8 cellular contexts compared by ENCODE assay signal in genomic region chr19:34677386-34678084, GRCh38. TPM values are rescaled to one million over a fixed set of nuclear protein-coding genes. Genes with fewer than 3 reads are reported as not detected.
DNase-seq lines count a peak whose midpoint lies in the region; ATAC-seq and TF ChIP-seq lines count a peak whose summit lies in the region.

Gene ZNF302, plus strand, starts transcription at chr19:34677678. Its CDS starts 1,127 bp downstream, at chr19:34678805.

- peak in 1 of 3 donors; percentile 25 for TF ChIP-seq POLR2A in spleen (IDR thresholded peaks at IDR 0.05)

- peak within 1 kb of the TSS; percentile 96 for H2AFZ ChIP-seq in ACC112 (ENCODE audit: low read length, unreplicated experiment)

- intact Hi-C loops in spleen (cut with DNase I; ENCODE audit: low total_unique reads): loop anchor here (10.0 kb wide), 1 partner anchor 57 kb away; the partner anchor contains the start of gene ZNF181

- H3K27me3 Mint-ChIP-seq in WTC11 (ENCODE audit: low read depth): peaks cover 21% of the 10 kb centered on the region

- TF ChIP-seq CTCF in WTC11 (IDR thresholded peaks at IDR 0.05) (no peak), cardiac fibroblast (IDR thresholded peaks at IDR 0.05; ENCODE audit: low read depth, low read length) (no peak), spleen (IDR thresholded peaks at IDR 0.05 in 8 of 11, conservative IDR thresholded peaks at IDR 0.05 in 3 of 11) (peak in 3 of 11 experiments; percentile 29 to 35 (median 34))

- ATAC-seq in GM18868 (IDR thresholded peaks at IDR 0.05; ENCODE audit: unreplicated experiment) (peak; percentile 87), HG03108 (IDR thresholded peaks at IDR 0.05; ENCODE audit: unreplicated experiment) (peak; percentile 91), WTC11 (peak; percentile 96)

- H3K27me3 ChIP-seq in ACC112 (ENCODE audit: insufficient read depth, low read length) (no peaks in the 10 kb centered on the region), spleen (replicated peaks in 1 of 7) (no peaks in the 10 kb centered on the region)

- H3K9me3 ChIP-seq in spleen: peaks cover 4 to 50% (median 34%) of the 10 kb centered on the region in 8 donors

- H3K9me3 Mint-ChIP-seq in WTC11: peaks cover 4% of the 10 kb centered on the region

- H3K36me3 ChIP-seq in ACC112 (ENCODE audit: insufficient read depth, low read length) (peaks cover 41% of the 10 kb centered on the region), spleen (peaks cover 12 to 40% (median 35%) of the 10 kb centered on the region in 6 donors)

- H3K36me3 Mint-ChIP-seq in WTC11: peaks cover 32% of the 10 kb centered on the region

- H3K4me3 ChIP-seq in ACC112 (ENCODE audit: low read depth, low read length) (peak within 1 kb of the TSS; percentile 89), cardiac fibroblast (replicated peaks in 1 of 2; ENCODE audit: low read depth in 2 of 2, low read length in 2 of 2) (peak within 1 kb of the TSS; percentile 61 to 71), spleen (peak within 1 kb of the TSS; percentile 58 to 88 (median 70))

- POLR2A ChIA-PET in WTC11 (lab: Charles Lee): interaction anchor here (0.5 to 1.3 kb wide), 6 partner anchors 10 to 400 kb away, joined by 3 to 6 read pairs (median 4); partner anchors contain the start of gene GRAMD1A

- CTCF ChIA-PET in WTC11 (lab: Charles Lee): interaction anchor here (0.7 to 1.3 kb wide), 8 partner anchors 9 to 636 kb away, joined by 3 to 6 read pairs (median 4); no protein-coding TSS in a partner anchor

- H3K79me2 ChIP-seq in ACC112 (ENCODE audit: control insufficient read depth, insufficient read depth, low read length, unreplicated experiment): peaks cover 17% of the 10 kb centered on the region

- WGBS in spleen, 5 donors: 0 to 1% (median 0%) methylated on average over 42 to 74 of the region's 74 CpGs

- H3K4me1 Mint-ChIP-seq in WTC11: peaks cover 19% of the 10 kb centered on the region

- DNase-seq in NCI-H2196 treated with DMSO at 0.1 percent for 48 hours (lab: John Stamatoyannopoulos, UW; ENCODE audit: unreplicated experiment) (peak; percentile 92), WTC11 (ENCODE audit: low spot score) (peak; percentile 98), cardiac fibroblast (ENCODE audit: low read depth in 2 of 2) (peak; percentile 99), iPS-NIHi7 (ENCODE audit: extremely low spot score) (peak; percentile 97), spleen (peak; percentile 98)

- H3K27ac Mint-ChIP-seq in WTC11: peak within 1 kb of the TSS; percentile 97

- H3K27ac ChIP-seq in ACC112 (ENCODE audit: low read depth, low read length): peak within 1 kb of the TSS; percentile 94
- H3K27ac ChIP-seq in spleen: peak within 1 kb of the TSS; percentile 92 to 99 (median 96)

- peak within 1 kb of the TSS; percentile 99 for H3K4me3 Mint-ChIP-seq in WTC11

- H3K4me1 ChIP-seq in ACC112 (ENCODE audit: control insufficient read depth, insufficient read depth, low read length, unreplicated experiment) (peaks cover 13% of the 10 kb centered on the region), spleen (peaks cover 6 to 34% (median 26%) of the 10 kb centered on the region in 6 donors)

TF ChIP-seq in WTC11, 78 proteins besides CTCF, POLR2A, EP300 and RAD21 (continues in another document):
- TF ChIP-seq ATF1 (CRISPR knock-in tag; IDR thresholded peaks at IDR 0.05) (peak; percentile 65; the same call in 1 of the 2 replicates), ZNF396 (CRISPR knock-in tag; IDR thresholded peaks at IDR 0.05; ENCODE audit: borderline replicate concordance) (no peak), SOX15 (CRISPR knock-in tag; IDR thresholded peaks at IDR 0.05) (no peak), GABPB1 (CRISPR knock-in tag; IDR thresholded peaks at IDR 0.05) (peak; percentile 15; the same call in 1 of the 2 replicates), JAZF1 (CRISPR knock-in tag; IDR thresholded peaks at IDR 0.05) (no peak), FOXJ3 (CRISPR knock-in tag; IDR thresholded peaks at IDR 0.05; ENCODE audit: borderline replicate concordance) (no peak), PRRX2 (CRISPR knock-in tag; IDR thresholded peaks at IDR 0.05) (no peak), ATF2 (CRISPR knock-in tag; IDR thresholded peaks at IDR 0.05; ENCODE audit: borderline replicate concordance, low read depth) (no peak), CDX4 (CRISPR knock-in tag; IDR thresholded peaks at IDR 0.05; ENCODE audit: borderline replicate concordance) (no peak), USF2 (CRISPR knock-in tag; IDR thresholded peaks at IDR 0.05) (peak; percentile 32), IRF2 (CRISPR knock-in tag; IDR thresholded peaks at IDR 0.05; ENCODE audit: borderline replicate concordance, low read depth) (no peak), USF1 (CRISPR knock-in tag; IDR thresholded peaks at IDR 0.05) (no peak), AR (CRISPR knock-in tag; IDR thresholded peaks at IDR 0.05) (no peak), ZBTB21 (CRISPR knock-in tag; IDR thresholded peaks at IDR 0.05; ENCODE audit: borderline replicate concordance) (peak; percentile 85), GRHL2 (CRISPR knock-in tag; IDR thresholded peaks at IDR 0.05; ENCODE audit: insufficient replicate concordance, severe bottlenecking) (no peak), ESRRA (CRISPR knock-in tag; IDR thresholded peaks at IDR 0.05; ENCODE audit: borderline replicate concordance) (peak; percentile 16; the same call in 1 of the 2 replicates), NR3C1 (CRISPR knock-in tag; conservative IDR thresholded peaks at IDR 0.05; ENCODE audit: low read depth) (no peak), PREB (CRISPR knock-in tag; IDR thresholded peaks at IDR 0.05; ENCODE audit: borderline replicate concordance) (no peak)

RNA-seq across cellular contexts. Expression of gene ZNF302, which starts in this region (rescaled TPM):
- total RNA-seq in WTC11 (2021) (23.5 to 26.3 TPM (median 24.6 TPM) in 3 replicates), spleen (10 to 100 TPM; 24.7 to 36.1 (median 33.0) TPM)
- polyA plus RNA-seq in spleen: 10 to 100 TPM; 18.9 to 23.2 (median 22.5) TPM

Comparison
In these comparisons a context has a peak if more than half of its experiments do, and no peak if none do; other contexts are left out.
1. Peak in every context shown above with its lines: DNase-seq, ATAC-seq, H3K4me3 ChIP-seq and H3K27ac ChIP-seq.